ENCODE assay signal across 23 cellular contexts in the genomic region with DNA sequence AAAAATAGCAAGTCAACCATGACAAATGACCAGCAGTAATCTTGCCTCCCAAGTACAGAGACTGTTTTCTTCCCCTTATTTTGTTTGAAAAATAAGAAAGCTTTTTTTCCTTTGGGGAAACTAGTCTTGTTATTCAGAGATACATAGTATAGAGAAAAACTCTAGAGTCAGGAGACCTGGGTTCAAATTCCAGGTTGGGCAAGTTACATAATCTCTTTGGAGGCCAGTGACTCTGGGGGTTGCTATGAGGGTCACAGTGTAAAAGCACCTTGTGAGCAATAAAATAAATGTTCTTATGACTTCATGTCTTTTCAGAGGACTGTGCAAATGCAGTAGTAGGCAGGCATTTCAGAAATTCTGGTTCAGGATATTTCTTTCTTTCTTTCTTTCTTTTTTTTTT.
"Had no signal": no experiment of that assay in that cellular context is flagged by ENCODE, and none has a peak within 500 bp of the region (broad histone marks: within the 10 kb centered on the region; RNA-seq: fewer than 3 reads in every experiment).

No MANE protein-coding gene starts in this region.

- H3K27ac ChIP-seq: brain microvascular endothelial cell, colonic mucosa had no signal

- H3K27me3 Mint-ChIP-seq: activated CD4-positive, alpha-beta T cell treated with anti-CD3 and anti-CD28 coated beads, Interleukin-2, amount 10 ng/mL, durations not matched to agents 24 days and 14 days; activated CD8-positive, alpha-beta memory T cell treated with anti-CD3 and anti-CD28 coated beads, Interleukin-2, amount 10 ng/mL, durations not matched to agents 7 days and 5 days; activated naive CD8-positive, alpha-beta T cell treated with anti-CD3 and anti-CD28 coated beads, Interleukin-2, amount 10 ng/mL, durations not matched to agents 7 days and 5 days had no signal

- DNase-seq: activated CD4-positive, alpha-beta memory T cell treated with anti-CD3 and anti-CD28 coated beads for 36 hours; activated CD4-positive, alpha-beta T cell treated with anti-CD3 and anti-CD28 coated beads for 36 hours; activated CD4-positive, alpha-beta T cell treated with anti-CD3 and anti-CD28 coated beads, Interleukin-2, amount 10 ng/mL, durations not matched to agents 24 days and 14 days; activated CD4-positive, CD25-positive, alpha-beta regulatory T cell; activated CD4-positive, CD25-positive, alpha-beta regulatory T cell treated with anti-CD3 and anti-CD28 coated beads, Interleukin-2, amount 50 U/mL, for 72 hours; activated CD8-positive, alpha-beta memory T cell treated with anti-CD3 and anti-CD28 coated beads, Interleukin-2, amount 10 ng/mL, durations not matched to agents 7 days and 5 days; activated CD8-positive, alpha-beta memory T cell treated with anti-CD3 and anti-CD28 coated beads, Interleukin-2, amount 50 U/mL, for 4 hours; activated CD8-positive, alpha-beta T cell treated with anti-CD3 and anti-CD28 coated beads, Interleukin-2, amount 10 ng/mL, durations not matched to agents 7 days and 5 days; activated effector memory CD4-positive, alpha-beta T cell treated with anti-CD3 and anti-CD28 coated beads, Interleukin-2, amount 50 U/mL, for 16 hours; activated naive CD4-positive, alpha-beta T cell treated with anti-CD3 and anti-CD28 coated beads for 36 hours; activated naive CD8-positive, alpha-beta T cell treated with anti-CD3 and anti-CD28 coated beads, Interleukin-2, amount 10 ng/mL, durations not matched to agents 7 days and 5 days; activated T-cell treated with anti-CD3 and anti-CD28 coated beads, Interleukin-2, amount 50 U/mL, for 1 hour; activated T-cell treated with anti-CD3 and anti-CD28 coated beads, Interleukin-2, amount 50 U/mL, for 48 hours; brain microvascular endothelial cell; colonic mucosa; effector memory CD4-positive, alpha-beta T cell; endodermal cell; foreskin fibroblast; T-helper 2 cell had no signal

- H3K4me3 Mint-ChIP-seq: activated CD4-positive, alpha-beta memory T cell treated with anti-CD3 and anti-CD28 coated beads for 36 hours; activated CD4-positive, alpha-beta T cell treated with anti-CD3 and anti-CD28 coated beads for 36 hours; activated CD4-positive, alpha-beta T cell treated with anti-CD3 and anti-CD28 coated beads, Interleukin-2, amount 10 ng/mL, durations not matched to agents 24 days and 14 days; activated CD8-positive, alpha-beta memory T cell treated with anti-CD3 and anti-CD28 coated beads, Interleukin-2, amount 10 ng/mL, durations not matched to agents 7 days and 5 days; activated CD8-positive, alpha-beta T cell treated with anti-CD3 and anti-CD28 coated beads, Interleukin-2, amount 10 ng/mL, durations not matched to agents 7 days and 5 days; activated naive CD4-positive, alpha-beta T cell treated with anti-CD3 and anti-CD28 coated beads for 36 hours; activated naive CD8-positive, alpha-beta T cell treated with anti-CD3 and anti-CD28 coated beads, Interleukin-2, amount 10 ng/mL, durations not matched to agents 7 days and 5 days; activated T-helper 1 cell treated with anti-CD3 and anti-CD28 coated beads, Interleukin-12 subunit alpha, Interleukin-12 subunit beta, Interleukin-2, Interleukin-4 antibody, amounts not matched to agents 30 ng/mL and 10 ng/mL and 1 ng/mL, durations not matched to agents 14 hours and 24 hours and 36 hours; endodermal cell had no signal

- H3K9me3 ChIP-seq: colonic mucosa had no signal

- H3K36me3 ChIP-seq: brain microvascular endothelial cell, colonic mucosa had no signal

- H3K4me1 Mint-ChIP-seq: activated CD4-positive, alpha-beta T cell treated with anti-CD3 and anti-CD28 coated beads for 36 hours; activated CD4-positive, alpha-beta T cell treated with anti-CD3 and anti-CD28 coated beads, Interleukin-2, amount 10 ng/mL, durations not matched to agents 24 days and 14 days; activated CD8-positive, alpha-beta memory T cell treated with anti-CD3 and anti-CD28 coated beads, Interleukin-2, amount 10 ng/mL, durations not matched to agents 7 days and 5 days; activated naive CD8-positive, alpha-beta T cell treated with anti-CD3 and anti-CD28 coated beads, Interleukin-2, amount 10 ng/mL, durations not matched to agents 7 days and 5 days; endodermal cell had no signal

- H3K27ac Mint-ChIP-seq: activated CD4-positive, alpha-beta memory T cell treated with anti-CD3 and anti-CD28 coated beads for 36 hours; activated CD4-positive, alpha-beta T cell treated with anti-CD3 and anti-CD28 coated beads for 36 hours; activated CD4-positive, alpha-beta T cell treated with anti-CD3 and anti-CD28 coated beads, Interleukin-2, amount 10 ng/mL, durations not matched to agents 24 days and 14 days; activated CD8-positive, alpha-beta memory T cell treated with anti-CD3 and anti-CD28 coated beads, Interleukin-2, amount 10 ng/mL, durations not matched to agents 7 days and 5 days; activated CD8-positive, alpha-beta T cell treated with anti-CD3 and anti-CD28 coated beads, Interleukin-2, amount 10 ng/mL, durations not matched to agents 7 days and 5 days; activated naive CD4-positive, alpha-beta T cell treated with anti-CD3 and anti-CD28 coated beads for 36 hours; activated naive CD4-positive, alpha-beta T cell treated with anti-CD3 and anti-CD28 coated beads, Interleukin-2, amount 50 U/mL, for 72 hours; activated naive CD8-positive, alpha-beta T cell treated with anti-CD3 and anti-CD28 coated beads, Interleukin-2, amount 10 ng/mL, durations not matched to agents 7 days and 5 days; activated T-helper 1 cell treated with anti-CD3 and anti-CD28 coated beads, Interleukin-12 subunit alpha, Interleukin-12 subunit beta, Interleukin-2, Interleukin-4 antibody, amounts not matched to agents 30 ng/mL and 10 ng/mL and 1 ng/mL, durations not matched to agents 14 hours and 24 hours and 36 hours; activated T-helper 2 cell treated with anti-CD3 and anti-CD28 coated beads, Interferon-gamma antibody, Interleukin-2, Interleukin-4, amounts not matched to agents 10 μg/mL and 5 μg/mL and 100 μg/mL, durations not matched to agents 14 hours and 24 hours and 36 hours; endodermal cell had no signal

- ATAC-seq: activated CD4-positive, alpha-beta T cell treated with anti-CD3 and anti-CD28 coated beads for 36 hours; activated CD8-positive, alpha-beta memory T cell treated with anti-CD3 and anti-CD28 coated beads, Interleukin-2, amount 10 ng/mL, durations not matched to agents 7 days and 5 days; activated CD8-positive, alpha-beta T cell treated with anti-CD3 and anti-CD28 coated beads, Interleukin-2, amount 10 ng/mL, durations not matched to agents 7 days and 5 days; activated naive CD4-positive, alpha-beta T cell treated with anti-CD3 and anti-CD28 coated beads, Interleukin-2, amount 50 U/mL, for 72 hours; esophagus mucosa had no signal

- H3K9me3 Mint-ChIP-seq: activated naive CD4-positive, alpha-beta T cell treated with anti-CD3 and anti-CD28 coated beads for 36 hours; activated T-helper 1 cell treated with anti-CD3 and anti-CD28 coated beads, Interleukin-12 subunit alpha, Interleukin-12 subunit beta, Interleukin-2, Interleukin-4 antibody, amounts not matched to agents 30 ng/mL and 10 ng/mL and 1 ng/mL, durations not matched to agents 14 hours and 24 hours and 36 hours had no signal

- H3K4me1 ChIP-seq: colonic mucosa had no signal

- H3K4me3 ChIP-seq: colonic mucosa had no signal

- H3K36me3 Mint-ChIP-seq: activated CD4-positive, alpha-beta memory T cell treated with anti-CD3 and anti-CD28 coated beads for 36 hours; activated CD8-positive, alpha-beta memory T cell treated with anti-CD3 and anti-CD28 coated beads, Interleukin-2, amount 10 ng/mL, durations not matched to agents 7 days and 5 days; activated naive CD8-positive, alpha-beta T cell treated with anti-CD3 and anti-CD28 coated beads, Interleukin-2, amount 10 ng/mL, durations not matched to agents 7 days and 5 days had no signal

- H3K27me3 ChIP-seq: brain microvascular endothelial cell, colonic mucosa had no signal
